ENCODE assay signal across 11 cellular contexts in genomic region chr4:35151816-35152572, GRCh38.
A peak's percentile ranks its signal among the peaks of the same experiment; 100 is the strongest.
DNase-seq lines count a peak whose midpoint lies in the region; ATAC-seq and TF ChIP-seq lines count a peak whose summit lies in the region.
"Had no signal": no experiment of that assay in that cellular context is flagged by ENCODE, and none has a peak within 500 bp of the region (broad histone marks: within the 10 kb centered on the region; RNA-seq: fewer than 3 reads in every experiment).

No MANE protein-coding gene starts in this region.

- no peak overlapping the region for H3K4me3 ChIP-seq in testis

- 52 to 72% methylated on average over 10 of the region's 10 CpGs for WGBS in testis, 2 donors

- peaks cover 5% of the 10 kb centered on the region for H3K9me3 Mint-ChIP-seq in activated CD8-positive, alpha-beta T cell treated with anti-CD3 and anti-CD28 coated beads for 36 hours
- peaks cover 7% of the 10 kb centered on the region for H3K9me3 Mint-ChIP-seq in activated CD8-positive, alpha-beta T cell treated with anti-CD3 and anti-CD28 coated beads, Interleukin-2, amount 10 ng/mL, durations not matched to agents 7 days and 5 days (ENCODE audit: insufficient read depth)
- H3K9me3 Mint-ChIP-seq in T-cell, result peaks cover 0 to 14% (median 4%) of the 10 kb centered on the region in 3 donors

- H3K4me3 Mint-ChIP-seq in activated CD8-positive, alpha-beta T cell treated with anti-CD3 and anti-CD28 coated beads for 36 hours, result no peak overlapping the region
- no peak overlapping the region for H3K4me3 Mint-ChIP-seq in activated CD8-positive, alpha-beta T cell treated with anti-CD3 and anti-CD28 coated beads, Interleukin-2, amount 10 ng/mL, durations not matched to agents 7 days and 5 days
- no peak overlapping the region for H3K4me3 Mint-ChIP-seq in T-cell
- H3K4me3 Mint-ChIP-seq: memory B cell had no signal

- POLR2A ChIA-PET in activated CD8-positive, alpha-beta T cell treated with anti-CD3 and anti-CD28 coated beads for 36 hours (lab: Charles Lee), result no interaction called here
- POLR2A ChIA-PET in activated CD8-positive, alpha-beta T cell treated with anti-CD3 and anti-CD28 coated beads, Interleukin-2, amount 10 ng/mL, durations not matched to agents 7 days and 5 days (lab: Charles Lee), result no interaction called here
- POLR2A ChIA-PET in T-cell (lab: Charles Lee), result no interaction called here

- TF ChIP-seq CTCF in activated CD8-positive, alpha-beta T cell treated with anti-CD3 and anti-CD28 coated beads for 36 hours (IDR thresholded peaks at IDR 0.05), result peak; percentile 19
- peak in 1 of 3 experiments; percentile 33 for TF ChIP-seq CTCF in testis (IDR thresholded peaks at IDR 0.05)

- CTCF ChIA-PET in activated CD8-positive, alpha-beta T cell treated with anti-CD3 and anti-CD28 coated beads for 36 hours (lab: Charles Lee), result no interaction called here
- CTCF ChIA-PET in activated CD8-positive, alpha-beta T cell treated with anti-CD3 and anti-CD28 coated beads, Interleukin-2, amount 10 ng/mL, durations not matched to agents 7 days and 5 days (lab: Charles Lee), result no interaction called here
- CTCF ChIA-PET in T-cell (lab: Charles Lee), result no interaction called here

- H3K4me1 Mint-ChIP-seq in activated CD8-positive, alpha-beta T cell treated with anti-CD3 and anti-CD28 coated beads for 36 hours (ENCODE audit: low read depth), result no peaks in the 10 kb centered on the region
- no peaks in the 10 kb centered on the region for H3K4me1 Mint-ChIP-seq in activated CD8-positive, alpha-beta T cell treated with anti-CD3 and anti-CD28 coated beads, Interleukin-2, amount 10 ng/mL, durations not matched to agents 7 days and 5 days (ENCODE audit: low read depth)
- H3K4me1 Mint-ChIP-seq in T-cell, result no peaks in the 10 kb centered on the region
- H3K4me1 Mint-ChIP-seq: memory B cell had no signal

- no peaks in the 10 kb centered on the region for H3K36me3 Mint-ChIP-seq in activated CD8-positive, alpha-beta T cell treated with anti-CD3 and anti-CD28 coated beads for 36 hours (ENCODE audit: low read depth)
- H3K36me3 Mint-ChIP-seq in activated CD8-positive, alpha-beta T cell treated with anti-CD3 and anti-CD28 coated beads, Interleukin-2, amount 10 ng/mL, durations not matched to agents 7 days and 5 days (ENCODE audit: low read depth), result no peaks in the 10 kb centered on the region
- no peaks in the 10 kb centered on the region for H3K36me3 Mint-ChIP-seq in T-cell
- H3K36me3 Mint-ChIP-seq: memory B cell had no signal

- peak; percentile 14 for DNase-seq in activated CD8-positive, alpha-beta T cell treated with anti-CD3 and anti-CD28 coated beads for 36 hours
- DNase-seq in activated CD8-positive, alpha-beta T cell treated with anti-CD3 and anti-CD28 coated beads, Interleukin-2, amount 10 ng/mL, durations not matched to agents 7 days and 5 days, result no peak
- peak; percentile 11 for DNase-seq in NCI-H2081 treated with DMSO at 0.1 percent for 48 hours (lab: John Stamatoyannopoulos, UW)
- peak; percentile 5 for DNase-seq in cerebellar cortex (ENCODE audit: low spot score)
- peak; percentile 54 for DNase-seq in testis
- DNase-seq in T-cell, result no peak
- no peak for DNase-seq in mucosa of gallbladder (ENCODE audit: low spot score)
- no peak for DNase-seq in posterior cingulate gyrus
- DNase-seq: C1 segment of cervical spinal cord; stimulated activated CD4-positive, alpha-beta T cell treated with anti-CD3 and anti-CD28 coated beads, Interleukin-2, amount 100 ng/mL, for 48 hours had no signal

- H3K9me3 ChIP-seq in testis, result no peaks in the 10 kb centered on the region

- no peak overlapping the region for H3K27ac ChIP-seq in testis

- no peaks in the 10 kb centered on the region for H3K27me3 Mint-ChIP-seq in activated CD8-positive, alpha-beta T cell treated with anti-CD3 and anti-CD28 coated beads for 36 hours
- H3K27me3 Mint-ChIP-seq in activated CD8-positive, alpha-beta T cell treated with anti-CD3 and anti-CD28 coated beads, Interleukin-2, amount 10 ng/mL, durations not matched to agents 7 days and 5 days (ENCODE audit: low read depth), result no peaks in the 10 kb centered on the region
- no peaks in the 10 kb centered on the region for H3K27me3 Mint-ChIP-seq in T-cell
- H3K27me3 Mint-ChIP-seq: memory B cell had no signal

- H3K27ac Mint-ChIP-seq in activated CD8-positive, alpha-beta T cell treated with anti-CD3 and anti-CD28 coated beads for 36 hours, result no peak overlapping the region
- no peak overlapping the region for H3K27ac Mint-ChIP-seq in activated CD8-positive, alpha-beta T cell treated with anti-CD3 and anti-CD28 coated beads, Interleukin-2, amount 10 ng/mL, durations not matched to agents 7 days and 5 days
- H3K27ac Mint-ChIP-seq in T-cell, result no peak overlapping the region
- H3K27ac Mint-ChIP-seq: memory B cell had no signal

- TF ChIP-seq POLR2A in testis (IDR thresholded peaks at IDR 0.05), result no peak

- intact Hi-C loops in activated CD8-positive, alpha-beta T cell treated with anti-CD3 and anti-CD28 coated beads for 36 hours (cut with micrococcal nuclease), result no loop called here
- intact Hi-C loops in testis (cut with DNase I; ENCODE audit: low total_unique reads) (no loop called here), posterior cingulate gyrus (cut with DNase I) (no loop called here)

- H3K4me1 ChIP-seq in testis, result no peaks in the 10 kb centered on the region

- H3K36me3 ChIP-seq in testis (ENCODE audit: low read depth, missing control alignments), result no peaks in the 10 kb centered on the region

- no peak for ATAC-seq in activated CD8-positive, alpha-beta T cell treated with anti-CD3 and anti-CD28 coated beads for 36 hours
- ATAC-seq in activated CD8-positive, alpha-beta T cell treated with anti-CD3 and anti-CD28 coated beads, Interleukin-2, amount 10 ng/mL, durations not matched to agents 7 days and 5 days, result no peak
- no peak for ATAC-seq in T-cell (replicated peaks in 1 of 4)

- H3K27me3 ChIP-seq in testis, result no peaks in the 10 kb centered on the region

Comparison
In these comparisons a context has a peak if more than half of its experiments do, and no peak if none do; other contexts are left out.
1. DNase-seq: peak in activated CD8-positive, alpha-beta T cell treated with anti-CD3 and anti-CD28 coated beads for 36 hours (single experiment), NCI-H2081 treated with DMSO at 0.1 percent for 48 hours (single experiment), cerebellar cortex (single experiment) and testis (single experiment); none in activated CD8-positive, alpha-beta T cell treated with anti-CD3 and anti-CD28 coated beads, Interleukin-2, amount 10 ng/mL, durations not matched to agents 7 days and 5 days (single experiment), T-cell (0 of 34), mucosa of gallbladder (single experiment) and posterior cingulate gyrus (0 of 10).